1 cellular context compared by ENCODE assay signal in the genomic region with DNA sequence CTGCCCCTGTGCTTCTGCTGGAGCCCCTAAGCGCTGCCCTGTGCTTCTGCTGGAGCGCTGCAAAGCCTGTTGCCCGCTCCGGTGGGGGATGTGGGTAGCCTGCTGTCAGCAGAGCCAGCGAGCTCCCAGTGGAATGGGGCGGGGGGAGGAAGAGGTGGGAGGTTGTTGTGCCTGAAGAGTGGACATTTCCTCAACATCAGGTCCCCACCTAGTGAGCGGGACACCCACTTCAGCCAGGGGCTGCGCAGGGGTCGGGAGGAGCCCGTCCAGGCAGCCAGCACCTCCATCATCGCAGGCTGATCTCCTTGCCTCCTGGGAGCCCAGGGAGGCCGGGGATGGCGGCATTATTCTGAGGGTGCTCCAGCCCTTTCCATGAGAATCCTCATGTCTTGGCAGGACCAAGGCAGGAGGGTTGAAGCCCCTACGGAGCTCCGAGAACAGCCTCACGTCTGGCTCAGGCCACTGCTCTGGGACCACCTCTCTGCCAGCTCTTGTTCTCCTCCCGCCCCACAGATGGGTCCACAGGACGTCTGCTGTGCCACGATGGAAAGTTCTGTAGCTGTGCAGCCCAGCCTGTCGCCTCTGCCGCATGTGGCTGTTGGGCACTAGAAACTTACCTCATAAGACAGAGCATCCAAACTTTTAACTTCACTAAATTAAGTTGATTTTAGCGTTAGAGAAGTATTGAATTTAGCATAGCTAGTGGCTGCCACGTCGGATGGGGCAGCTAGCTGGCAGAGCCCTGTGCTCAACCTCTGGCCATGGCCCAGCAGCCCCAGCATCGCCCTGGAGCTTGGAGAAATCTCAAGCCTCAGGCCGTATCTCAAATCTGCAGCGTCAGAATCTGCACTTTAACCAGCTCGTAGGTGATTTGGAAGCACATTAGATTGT.
TF ChIP-seq lines count a peak whose summit lies in the region.

No MANE protein-coding gene starts in this region.

TF ChIP-seq in K562, 482 proteins besides CTCF, POLR2A, EP300 and RAD21:
- TF ChIP-seq CHD4 (IDR thresholded peaks at IDR 0.05; ENCODE audit: insufficient read depth, insufficient replicate concordance, low read depth, low read length, poor library complexity, severe bottlenecking) (no peak), HNRNPH1 (optimal IDR thresholded peaks at IDR 0.05; ENCODE audit: low read depth, low read length) (no peak), RBM14 (IDR thresholded peaks at IDR 0.05; ENCODE audit: borderline replicate concordance, insufficient read depth, low read depth, low read length) (no peak), NFIX (CRISPR knock-in tag; IDR thresholded peaks at IDR 0.05; ENCODE audit: low read depth) (no peak), ARID1B (IDR thresholded peaks at IDR 0.05) (no peak), NBN (IDR thresholded peaks at IDR 0.05; ENCODE audit: low read depth) (no peak), TAF15 (IDR thresholded peaks at IDR 0.05; ENCODE audit: low read depth, low read length) (no peak), FOXJ3 (CRISPR knock-in tag; IDR thresholded peaks at IDR 0.05) (no peak), SAFB2 (IDR thresholded peaks at IDR 0.05; ENCODE audit: borderline replicate concordance, low read depth, low read length, severe bottlenecking) (no peak), KDM1A (IDR thresholded peaks at IDR 0.05) (peak in 1 of 2 experiments; percentile 83; a peak in 2 of 4 replicates), RCOR1 (IDR thresholded peaks at IDR 0.05; ENCODE audit: borderline replicate concordance in 1 of 2, low read depth in 2 of 2, low read length in 2 of 2) (0 out of 4 replicates have a peak, but pooled peaks of 1 of the 2 experiments have one; percentile 26), SIRT6 (IDR thresholded peaks at IDR 0.05; ENCODE audit: low read depth, low read length) (no peak), ZNF212 (CRISPR knock-in tag; IDR thresholded peaks at IDR 0.05) (no peak), BMI1 (IDR thresholded peaks at IDR 0.05; ENCODE audit: low read length) (no peak), NR2C2 (CRISPR knock-in tag; IDR thresholded peaks at IDR 0.05) (no peak), NR2C2 (tag; IDR thresholded peaks at IDR 0.05) (0 out of 2 replicates have a peak, but pooled peaks have one; percentile 85)
- TF ChIP-seq, protein P1, sequence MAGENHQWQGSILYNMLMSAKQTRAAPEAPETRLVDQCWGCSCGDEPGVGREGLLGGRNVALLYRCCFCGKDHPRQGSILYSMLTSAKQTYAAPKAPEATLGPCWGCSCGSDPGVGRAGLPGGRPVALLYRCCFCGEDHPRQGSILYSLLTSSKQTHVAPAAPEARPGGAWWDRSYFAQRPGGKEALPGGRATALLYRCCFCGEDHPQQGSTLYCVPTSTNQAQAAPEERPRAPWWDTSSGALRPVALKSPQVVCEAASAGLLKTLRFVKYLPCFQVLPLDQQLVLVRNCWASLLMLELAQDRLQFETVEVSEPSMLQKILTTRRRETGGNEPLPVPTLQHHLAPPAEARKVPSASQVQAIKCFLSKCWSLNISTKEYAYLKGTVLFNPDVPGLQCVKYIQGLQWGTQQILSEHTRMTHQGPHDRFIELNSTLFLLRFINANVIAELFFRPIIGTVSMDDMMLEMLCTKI (IDR thresholded peaks at IDR 0.05; ENCODE audit: partially characterized antibody) = no peak
- TF ChIP-seq, protein P2, sequence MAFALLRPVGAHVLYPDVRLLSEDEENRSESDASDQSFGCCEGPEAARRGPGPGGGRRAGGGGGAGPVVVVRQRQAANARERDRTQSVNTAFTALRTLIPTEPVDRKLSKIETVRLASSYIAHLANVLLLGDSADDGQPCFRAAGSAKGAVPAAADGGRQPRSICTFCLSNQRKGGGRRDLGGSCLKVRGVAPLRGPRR (CRISPR knock-in tag; IDR thresholded peaks at IDR 0.05) = no peak
